Comparison of ENCODE assay signal across 8 cellular contexts in genomic region chr2:96869824-96870630, GRCh38. TPM values are rescaled to one million over a fixed set of nuclear protein-coding genes. Genes with fewer than 3 reads are reported as not detected.
DNase-seq lines count a peak whose midpoint lies in the region; ATAC-seq and TF ChIP-seq lines count a peak whose summit lies in the region.

A gene with protein sequence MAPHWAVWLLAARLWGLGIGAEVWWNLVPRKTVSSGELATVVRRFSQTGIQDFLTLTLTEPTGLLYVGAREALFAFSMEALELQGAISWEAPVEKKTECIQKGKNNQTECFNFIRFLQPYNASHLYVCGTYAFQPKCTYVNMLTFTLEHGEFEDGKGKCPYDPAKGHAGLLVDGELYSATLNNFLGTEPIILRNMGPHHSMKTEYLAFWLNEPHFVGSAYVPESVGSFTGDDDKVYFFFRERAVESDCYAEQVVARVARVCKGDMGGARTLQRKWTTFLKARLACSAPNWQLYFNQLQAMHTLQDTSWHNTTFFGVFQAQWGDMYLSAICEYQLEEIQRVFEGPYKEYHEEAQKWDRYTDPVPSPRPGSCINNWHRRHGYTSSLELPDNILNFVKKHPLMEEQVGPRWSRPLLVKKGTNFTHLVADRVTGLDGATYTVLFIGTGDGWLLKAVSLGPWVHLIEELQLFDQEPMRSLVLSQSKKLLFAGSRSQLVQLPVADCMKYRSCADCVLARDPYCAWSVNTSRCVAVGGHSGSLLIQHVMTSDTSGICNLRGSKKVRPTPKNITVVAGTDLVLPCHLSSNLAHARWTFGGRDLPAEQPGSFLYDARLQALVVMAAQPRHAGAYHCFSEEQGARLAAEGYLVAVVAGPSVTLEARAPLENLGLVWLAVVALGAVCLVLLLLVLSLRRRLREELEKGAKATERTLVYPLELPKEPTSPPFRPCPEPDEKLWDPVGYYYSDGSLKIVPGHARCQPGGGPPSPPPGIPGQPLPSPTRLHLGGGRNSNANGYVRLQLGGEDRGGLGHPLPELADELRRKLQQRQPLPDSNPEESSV (minus strand): TSS chr2:96870080. CDS start chr2:96867886, 2,194 bp downstream.

- ATAC-seq in GM21717 (IDR thresholded peaks at IDR 0.05; ENCODE audit: unreplicated experiment), result no peak

- H3K36me3 ChIP-seq in urinary bladder (ENCODE audit: insufficient read depth), result no peaks in the 10 kb centered on the region

- H3K27me3 Mint-ChIP-seq in nephron progenitor cell (ENCODE audit: low read depth, poor library complexity), result no peaks in the 10 kb centered on the region

- H3K9me3 Mint-ChIP-seq in nephron progenitor cell, result no peaks in the 10 kb centered on the region

- under 1% methylated on average over 92 of the region's 92 CpGs for WGBS in urinary bladder

- peaks cover 62% of the 10 kb centered on the region for H3K4me1 Mint-ChIP-seq in nephron progenitor cell

- H3K36me3 Mint-ChIP-seq in nephron progenitor cell (ENCODE audit: low read depth), result peaks cover 6% of the 10 kb centered on the region

- peak within 1 kb of the TSS; percentile 83 for H3K27ac Mint-ChIP-seq in nephron progenitor cell

- H3K4me3 Mint-ChIP-seq in nephron progenitor cell, result peak within 1 kb of the TSS; percentile 85

- peak within 1 kb of the TSS; percentile 88 to 90 for H3K4me3 ChIP-seq in foreskin fibroblast (ENCODE audit: low read depth in 1 of 2, low read length in 2 of 2)
- H3K4me3 ChIP-seq in urinary bladder (ENCODE audit: low read depth, low read length), result peak within 1 kb of the TSS; percentile 92

- no peaks in the 10 kb centered on the region for H3K4me1 ChIP-seq in urinary bladder (ENCODE audit: insufficient read depth)

- no peak for TF ChIP-seq CTCF in foreskin fibroblast (IDR thresholded peaks at IDR 0.05; ENCODE audit: low read depth, low read length)
- no peak for TF ChIP-seq CTCF in nephron progenitor cell (IDR thresholded peaks at IDR 0.05)

- DNase-seq in NCI-H1417 (lab: John Stamatoyannopoulos, UW), result peak; percentile 37 to 74 (median 73)
- no peak for DNase-seq in NCI-H1417 treated with DMSO at 0.1 percent for 48 hours (lab: John Stamatoyannopoulos, UW)
- peak; percentile 65 for DNase-seq in NCI-H69 (lab: John Stamatoyannopoulos, UW)
- DNase-seq in activated effector memory CD4-positive, alpha-beta T cell treated with Interleukin-2 at 50 U/mL for 16 hours, result peak; percentile 54
- peak in 1 of 2 donors; percentile 72 for DNase-seq in foreskin fibroblast
- DNase-seq in nephron progenitor cell, result peak; percentile 76

- H3K27ac ChIP-seq in urinary bladder (ENCODE audit: low read depth), result peak within 1 kb of the TSS; percentile 93

RNA-seq across cellular contexts. Expression of the gene that starts here (rescaled TPM):
- total RNA-seq in urinary bladder, result 27.4 TPM
- 80.1 TPM for polyA plus RNA-seq in urinary bladder
